18 cellular contexts compared by ENCODE assay signal in genomic region chr6:49457771-49458170, GRCh38.
DNase-seq lines count a peak whose midpoint lies in the region; ATAC-seq lines count a peak whose summit lies in the region.
"Had no signal": no experiment of that assay in that cellular context is flagged by ENCODE, and none has a peak within 500 bp of the region (broad histone marks: within the 10 kb centered on the region; RNA-seq: fewer than 3 reads in every experiment).

No MANE protein-coding gene starts in this region.

- DNase-seq in ACHN (peak; percentile 10), HK-2 (ENCODE audit: unreplicated experiment) (peak; percentile 9), amniotic epithelial cell (ENCODE audit: low read depth) (peak; percentile 17), glomerular visceral epithelial cell (ENCODE audit: extremely low spot score) (peak; percentile 6), NCI-H524 (lab: John Stamatoyannopoulos, UW) (no peak), putamen (ENCODE audit: low spot score) (no peak)
- DNase-seq in stimulated activated CD4-positive, alpha-beta T cell treated with anti-CD3 and anti-CD28 coated beads, Interleukin-2, amount 100 ng/mL, for 24 hours, result no peak
- DNase-seq: 8988T; CD8-positive, alpha-beta T cell; GDM1; NCI-H1436; NCI-H2029; NCI-H2171 treated with DMSO at 0.1 percent for 48 hours; NCI-H446 treated with DMSO at 0.1 percent for 48 hours; NCI-H748 treated with DMSO at 0.1 percent for 48 hours had no signal

- no peak for ATAC-seq in GM19035 (IDR thresholded peaks at IDR 0.05; ENCODE audit: unreplicated experiment)
- ATAC-seq: CD8-positive, alpha-beta T cell; GM12878; GM23338 had no signal

- in situ Hi-C loops in ACHN (cut with HindIII; ENCODE audit: low pct_ligation_motif_present, low pct_unique_long_range_greater_than_20kb, low sequenced_read_pairs), result no loop called here

Comparison
In these comparisons a context has a peak if more than half of its experiments do, and no peak if none do; other contexts are left out.
1. DNase-seq: peak in ACHN (single experiment), HK-2 (single experiment), amniotic epithelial cell (single experiment) and glomerular visceral epithelial cell (single experiment); none in stimulated activated CD4-positive, alpha-beta T cell treated with anti-CD3 and anti-CD28 coated beads, Interleukin-2, amount 100 ng/mL, for 24 hours (0 of 2), NCI-H524 (0 of 2) and putamen (single experiment).